ENCODE assay signal across 16 cellular contexts in genomic region chr10:124663766-124664360, GRCh38.
"Had no signal": no experiment of that assay in that cellular context is flagged by ENCODE, and none has a peak within 500 bp of the region (broad histone marks: within the 10 kb centered on the region; RNA-seq: fewer than 3 reads in every experiment).

No MANE protein-coding gene starts in this region.

- DNase-seq: activated gamma-delta T cell treated with Interleukin-2 at 50 U/mL for 16 hours; activated T-cell treated with anti-CD3 and anti-CD28 coated beads, Interleukin-2, amount 50 U/mL, for 1 hour; aorta; central memory CD4-positive, alpha-beta T cell; gastrocnemius medialis; naive B cell; occipital lobe; sigmoid colon; stimulated activated CD4-positive, alpha-beta T cell treated with anti-CD3 and anti-CD28 coated beads, Interleukin-4, amount 100 ng/mL, for 1 hour; stimulated activated naive CD8-positive, alpha-beta T cell treated with anti-CD3 and anti-CD28 coated beads, Interleukin-15, Interleukin-2, amounts not matched to agents 100 U/mL and 50 U/mL, for 24 hours; T-helper 1 cell; T-helper 9 cell had no signal

- ATAC-seq: gastrocnemius medialis; stimulated activated naive CD8-positive, alpha-beta T cell treated with anti-CD3 and anti-CD28 coated beads, Interleukin-15, Interleukin-2, amounts not matched to agents 100 U/mL and 50 U/mL, for 24 hours; WTC11 had no signal

- H3K27ac ChIP-seq: esophagus muscularis mucosa, sigmoid colon had no signal

- H3K36me3 ChIP-seq: gastrocnemius medialis had no signal

- H3K9me3 ChIP-seq: esophagus muscularis mucosa, gastrocnemius medialis, sigmoid colon, tibial nerve had no signal

- H3K27me3 ChIP-seq: esophagus muscularis mucosa, gastrocnemius medialis, sigmoid colon, tibial nerve had no signal

- H3K4me3 ChIP-seq: esophagus muscularis mucosa, gastrocnemius medialis, lung, sigmoid colon, tibial nerve had no signal
